ENCODE assay signal across 19 cellular contexts in the genomic region with DNA sequence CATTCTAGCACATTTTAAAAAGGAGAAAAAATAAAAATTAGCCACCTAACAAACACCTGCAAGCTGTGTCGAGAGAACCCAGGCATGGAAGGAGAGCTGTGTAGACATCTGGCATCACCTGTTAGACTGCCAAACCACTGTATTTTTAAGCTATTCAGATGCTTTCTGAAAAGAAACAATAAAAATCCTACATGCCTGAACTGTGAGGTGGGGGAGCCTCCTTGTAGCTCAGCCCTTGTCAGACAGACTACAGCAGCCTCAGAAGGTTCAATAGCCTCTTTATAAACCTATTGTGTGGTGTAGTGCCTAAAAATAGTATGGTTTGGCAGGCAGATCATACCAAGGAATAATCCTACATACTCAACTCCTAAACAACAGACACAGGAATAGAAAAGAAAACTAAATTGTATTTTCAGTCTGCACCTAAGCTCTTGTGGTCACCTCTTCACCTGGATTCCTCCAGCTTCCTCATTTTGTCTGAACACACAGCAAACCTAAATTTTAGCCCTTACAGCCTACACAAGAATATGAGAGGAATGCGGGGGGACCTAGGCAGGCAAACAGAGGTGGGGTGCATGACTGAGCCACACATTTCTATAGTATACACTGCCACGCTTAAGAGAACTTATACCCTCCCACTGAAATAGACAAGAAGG.
A peak's percentile ranks its signal among the peaks of the same experiment; 100 is the strongest.
DNase-seq lines count a peak whose midpoint lies in the region; ATAC-seq and TF ChIP-seq lines count a peak whose summit lies in the region.
"Had no signal": no experiment of that assay in that cellular context is flagged by ENCODE, and none has a peak within 500 bp of the region (broad histone marks: within the 10 kb centered on the region; RNA-seq: fewer than 3 reads in every experiment).

No MANE protein-coding gene starts in this region.

- DNase-seq in NCI-H2107 treated with DMSO at 0.1 percent for 48 hours (lab: John Stamatoyannopoulos, UW; ENCODE audit: unreplicated experiment) (peak; percentile 31), NCI-H2107 (lab: John Stamatoyannopoulos, UW) (no peak), HAP-1 (ENCODE audit: low spot score in 2 of 2) (peak; percentile 62 to 79), endothelial cell (ENCODE audit: low spot score) (no peak), neural progenitor cell (ENCODE audit: low spot score) (no peak), AG20443 (ENCODE audit: low spot score) (no peak), NCI-H774 (lab: John Stamatoyannopoulos, UW) (no peak)
- DNase-seq: CD8-positive, alpha-beta T cell; GF-D8; NCI-H1092; NCI-H146; NCI-H446 treated with DMSO at 0.1 percent for 48 hours; NCI-H748 treated with DMSO at 0.1 percent for 48 hours; PC-9 had no signal

- H3K9me3 Mint-ChIP-seq in endothelial cell (ENCODE audit: unreplicated experiment) (no peaks in the 10 kb centered on the region), neural progenitor cell (no peaks in the 10 kb centered on the region)
- H3K9me3 Mint-ChIP-seq: CD8-positive, alpha-beta T cell; GM23338 had no signal

- H3K27me3 ChIP-seq in HAP-1 (ENCODE audit: low read depth) (no peaks in the 10 kb centered on the region), neural progenitor cell (no peaks in the 10 kb centered on the region)
- H3K27me3 ChIP-seq: BLaER1 had no signal

- peaks cover 5% of the 10 kb centered on the region for H4K20me1 ChIP-seq in neural progenitor cell (ENCODE audit: low read depth)
- H4K20me1 ChIP-seq: BLaER1 had no signal

- H3K4me3 Mint-ChIP-seq in endothelial cell (ENCODE audit: unreplicated experiment), result peak overlapping the region; percentile 49
- no peak overlapping the region for H3K4me3 Mint-ChIP-seq in neural progenitor cell
- H3K4me3 Mint-ChIP-seq: CD8-positive, alpha-beta T cell; GM23338 had no signal

- H3K4me1 Mint-ChIP-seq in endothelial cell (ENCODE audit: unreplicated experiment), result peaks cover 91% of the 10 kb centered on the region
- peaks cover 88% of the 10 kb centered on the region for H3K4me1 Mint-ChIP-seq in neural progenitor cell

- peaks cover 16% of the 10 kb centered on the region for H3K36me3 Mint-ChIP-seq in endothelial cell (ENCODE audit: low read depth, unreplicated experiment)
- H3K36me3 Mint-ChIP-seq in neural progenitor cell, result peaks cover 2% of the 10 kb centered on the region
- H3K36me3 Mint-ChIP-seq: CD8-positive, alpha-beta T cell had no signal

- H2AFZ ChIP-seq in neural progenitor cell (replicated peaks), result no peak overlapping the region
- H2AFZ ChIP-seq: GM23338, PC-9 had no signal

- H3K27ac ChIP-seq in neural progenitor cell, result no peak overlapping the region
- H3K27ac ChIP-seq: BLaER1, KMS-11, PC-9, SK-N-MC had no signal

- no peak for TF ChIP-seq CTCF in endothelial cell (IDR thresholded peaks at IDR 0.05; ENCODE audit: unreplicated experiment)
- no peak for TF ChIP-seq CTCF in neural progenitor cell (IDR thresholded peaks at IDR 0.05)

- H3K27me3 Mint-ChIP-seq in endothelial cell (ENCODE audit: unreplicated experiment) (peaks cover 2% of the 10 kb centered on the region), neural progenitor cell (ENCODE audit: insufficient read depth, low read depth) (peaks cover 6% of the 10 kb centered on the region)

- peak overlapping the region; percentile 2 for H3K4me2 ChIP-seq in neural progenitor cell
- H3K4me2 ChIP-seq: BLaER1, GM23338, KMS-11, PC-9 had no signal

- ATAC-seq in HG02610 (IDR thresholded peaks at IDR 0.05; ENCODE audit: unreplicated experiment), result no peak
- ATAC-seq: CD8-positive, alpha-beta T cell; GM23338 had no signal

- H3K4me3 ChIP-seq in HAP-1, result no peak overlapping the region
- H3K4me3 ChIP-seq in neural progenitor cell, result no peak overlapping the region
- H3K4me3 ChIP-seq: BLaER1, GM23338, PC-9, SK-N-MC had no signal

- no peaks in the 10 kb centered on the region for H3K79me2 ChIP-seq in neural progenitor cell (ENCODE audit: low read depth)

- H3K36me3 ChIP-seq in HAP-1 (replicated peaks) (no peaks in the 10 kb centered on the region), neural progenitor cell (no peaks in the 10 kb centered on the region)
- H3K36me3 ChIP-seq: BLaER1 had no signal

- in situ Hi-C loops in HAP-1 (cut with MboI; ENCODE audit: low sequenced_read_pairs), result no loop called here

- H3K27ac Mint-ChIP-seq in endothelial cell (ENCODE audit: unreplicated experiment), result peak overlapping the region; percentile 61
- H3K27ac Mint-ChIP-seq in neural progenitor cell, result peak overlapping the region; percentile 31
- H3K27ac Mint-ChIP-seq: CD8-positive, alpha-beta T cell had no signal

- H3K9me3 ChIP-seq in HAP-1 (no peaks in the 10 kb centered on the region), neural progenitor cell (ENCODE audit: low read depth) (no peaks in the 10 kb centered on the region)
- H3K9me3 ChIP-seq: BLaER1 had no signal

- H3K4me1 ChIP-seq in HAP-1, result peaks cover 37% of the 10 kb centered on the region
- H3K4me1 ChIP-seq in neural progenitor cell, result peaks cover 50% of the 10 kb centered on the region

- no peak overlapping the region for H3K9ac ChIP-seq in neural progenitor cell
- H3K9ac ChIP-seq: BLaER1, KMS-11 had no signal

- H3F3A ChIP-seq in neural progenitor cell (ENCODE audit: low read depth), result peaks cover 11% of the 10 kb centered on the region

Comparison
In these comparisons a context has a peak if more than half of its experiments do, and no peak if none do; other contexts are left out.
1. DNase-seq: peak in NCI-H2107 treated with DMSO at 0.1 percent for 48 hours (single experiment) and HAP-1 (2 of 2); none in NCI-H2107 (single experiment), endothelial cell (single experiment), neural progenitor cell (single experiment), AG20443 (single experiment) and NCI-H774 (single experiment).